In genomic region chr19:2376784-2377519, GRCh38 we compare ENCODE assay signal across 24 cellular contexts.
DNase-seq lines count a peak whose midpoint lies in the region; ATAC-seq lines count a peak whose summit lies in the region.
"Had no signal": no experiment of that assay in that cellular context is flagged by ENCODE, and none has a peak within 500 bp of the region (broad histone marks: within the 10 kb centered on the region; RNA-seq: fewer than 3 reads in every experiment).

No MANE protein-coding gene starts in this region.

- H3K9ac ChIP-seq in NT2/D1 (ENCODE audit: insufficient read length, low read depth): peak overlapping the region; percentile 17
- H3K9ac ChIP-seq: BLaER1, KMS-11 had no signal

- H3K4me1 ChIP-seq in NT2/D1 (ENCODE audit: insufficient read depth, insufficient read length): peaks cover 3% of the 10 kb centered on the region
- H3K4me1 ChIP-seq: breast epithelium, gastroesophageal sphincter had no signal

- no peak overlapping the region for H3K4me3 ChIP-seq in NT2/D1 (ENCODE audit: insufficient read length, low read depth)
- H3K4me3 ChIP-seq: BLaER1, breast epithelium, gastroesophageal sphincter, hepatocyte, lung, thoracic aorta had no signal

- H3K27me3 ChIP-seq in NT2/D1 (ENCODE audit: insufficient read depth, insufficient read length): no peaks in the 10 kb centered on the region
- H3K27me3 ChIP-seq: BLaER1, breast epithelium, hepatocyte had no signal

- H3K36me3 ChIP-seq in NT2/D1 (ENCODE audit: insufficient read depth, insufficient read length, low read length): no peaks in the 10 kb centered on the region
- H3K36me3 ChIP-seq: BLaER1, breast epithelium, gastroesophageal sphincter, thoracic aorta had no signal

- DNase-seq in D341Med (ENCODE audit: low spot score) (peak; percentile 38), DMS53 treated with DMSO at 0.1 percent for 48 hours (lab: John Stamatoyannopoulos, UW; ENCODE audit: unreplicated experiment) (peak; percentile 4), NT2/D1 (ENCODE audit: low read depth, low spot score) (no peak), iPS-NIHi11 (ENCODE audit: low spot score) (peak; percentile 47), HCEC 1CT (no peak), GM19240 (ENCODE audit: insufficient read length, low spot score) (no peak)
- DNase-seq: activated CD4-positive, alpha-beta T cell treated with anti-CD3 and anti-CD28 coated beads for 36 hours; activated effector memory CD4-positive, alpha-beta T cell treated with Interleukin-2 at 50 U/mL for 16 hours; amygdala; DMS79; NCI-H2171 treated with DMSO at 0.1 percent for 48 hours; NCI-H524 treated with DMSO at 0.1 percent for 48 hours; SHP77; small intestine; stimulated activated naive CD8-positive, alpha-beta T cell treated with anti-CD3 and anti-CD28 coated beads, Interleukin-15, Interleukin-2, amounts not matched to agents 100 U/mL and 50 U/mL, for 24 hours had no signal

- no peak for ATAC-seq in GM19452 (IDR thresholded peaks at IDR 0.05; ENCODE audit: unreplicated experiment)
- ATAC-seq in HG03135 (IDR thresholded peaks at IDR 0.05; ENCODE audit: unreplicated experiment): no peak
- ATAC-seq: activated CD4-positive, alpha-beta T cell treated with anti-CD3 and anti-CD28 coated beads for 36 hours; gastroesophageal sphincter; stimulated activated naive CD8-positive, alpha-beta T cell treated with anti-CD3 and anti-CD28 coated beads, Interleukin-15, Interleukin-2, amounts not matched to agents 100 U/mL and 50 U/mL, for 24 hours had no signal

- H3K9me3 ChIP-seq in NT2/D1 (ENCODE audit: insufficient read depth, low read length): peaks cover 18% of the 10 kb centered on the region; the same call in 1 of the 2 replicates
- H3K9me3 ChIP-seq: thoracic aorta had no signal

Comparison
In these comparisons a context has a peak if more than half of its experiments do, and no peak if none do; other contexts are left out.
1. DNase-seq: peak in D341Med (single experiment), DMS53 treated with DMSO at 0.1 percent for 48 hours (single experiment) and iPS-NIHi11 (single experiment); none in NT2/D1 (single experiment), HCEC 1CT (single experiment) and GM19240 (single experiment).